35 cellular contexts compared by ENCODE assay signal in the genomic region with DNA sequence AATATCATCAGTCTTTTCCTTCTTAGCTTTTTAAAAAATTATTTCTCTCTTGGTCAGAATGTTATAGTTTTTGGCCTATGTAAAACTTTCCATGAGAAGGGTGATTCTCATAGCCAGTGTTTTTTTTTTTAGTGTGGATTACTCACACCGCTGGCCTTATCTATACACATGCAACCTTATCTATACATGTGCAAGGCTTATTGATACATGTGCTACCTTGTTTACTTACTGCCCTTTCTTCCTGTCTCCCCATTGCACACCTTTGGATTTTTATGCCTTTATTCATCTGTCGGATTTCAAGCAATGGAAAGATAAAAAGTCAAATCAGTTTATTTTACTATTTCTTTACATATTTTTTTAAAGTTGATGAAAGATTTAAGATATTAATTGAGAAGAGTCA.
"Had no signal": no experiment of that assay in that cellular context is flagged by ENCODE, and none has a peak within 500 bp of the region (broad histone marks: within the 10 kb centered on the region; RNA-seq: fewer than 3 reads in every experiment).

No MANE protein-coding gene starts in this region.

- H3K36me3 ChIP-seq: MG63 had no signal

- H3K4me2 ChIP-seq: KMS-11 had no signal

- H3K9me3 ChIP-seq: MG63 had no signal

- DNase-seq: Karpas-422, Kasumi-1, MG63, MM.1S, MV-4-11, NCI-H1048, NCI-H1092, NCI-H1092 treated with DMSO at 0.1 percent for 48 hours, NCI-H1105, NCI-H1105 treated with DMSO at 0.1 percent for 48 hours, NCI-H1417, NCI-H1417 treated with DMSO at 0.1 percent for 48 hours, NCI-H1436, NCI-H1436 treated with DMSO at 0.1 percent for 48 hours, NCI-H146, NCI-H1694, NCI-H1694 treated with DMSO at 0.1 percent for 48 hours, NCI-H187, NCI-H187 treated with DMSO at 0.1 percent for 48 hours, NCI-H1930, NCI-H2029, NCI-H2029 treated with DMSO at 0.1 percent for 48 hours, NCI-H2081, NCI-H2081 treated with DMSO at 0.1 percent for 48 hours, NCI-H2107, NCI-H2171, NCI-H2171 treated with DMSO at 0.1 percent for 48 hours, NCI-H2227 treated with DMSO at 0.1 percent for 48 hours, NCI-H226, NCI-H345, NCI-H446, NCI-H446 treated with DMSO at 0.1 percent for 48 hours, NCI-H510A, NCI-H510A treated with DMSO at 0.1 percent for 48 hours had no signal

- H3K27me3 ChIP-seq: MG63 had no signal

- H3K4me3 ChIP-seq: MG63 had no signal

- H3K9ac ChIP-seq: KMS-11 had no signal

- H3K27ac ChIP-seq: KMS-11 had no signal
